1 cellular context compared by ENCODE assay signal in the genomic region with DNA sequence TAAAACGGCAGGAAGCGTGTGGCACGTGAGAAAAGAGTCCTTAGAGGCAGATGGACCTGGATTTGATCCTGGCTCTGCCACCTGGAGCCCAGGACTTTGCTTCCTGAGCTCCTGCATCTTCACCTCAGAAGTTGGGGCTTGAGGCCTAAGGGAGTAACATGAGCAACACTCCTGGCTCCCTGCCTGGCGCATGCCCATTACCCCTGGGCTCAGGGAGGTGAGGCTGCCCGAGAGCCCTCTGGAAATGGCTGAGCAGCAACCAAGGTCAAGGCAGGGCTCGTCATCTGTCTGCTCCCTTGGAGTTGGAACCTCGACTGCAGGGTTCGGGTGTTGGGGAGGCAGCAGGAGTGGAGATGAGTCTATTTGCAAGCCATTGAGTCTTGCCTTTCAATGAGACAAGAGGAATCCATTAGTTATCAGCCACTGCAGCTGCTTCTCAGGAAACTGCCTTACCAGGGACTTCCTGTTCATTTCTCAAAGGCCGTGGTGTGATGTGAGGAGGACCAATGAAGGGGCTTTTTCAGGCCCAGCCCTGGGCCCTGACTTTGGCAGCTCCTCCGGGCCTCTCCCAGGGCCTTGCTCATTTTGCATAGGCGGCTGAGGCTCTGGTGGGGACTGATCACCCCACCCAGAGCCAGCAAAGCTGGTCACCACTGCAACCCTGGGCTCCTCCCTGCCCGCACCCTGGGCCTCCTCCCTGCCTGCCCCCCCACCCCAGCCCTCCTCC.
TF ChIP-seq lines count a peak whose summit lies in the region.

No MANE protein-coding gene starts in this region.

TF ChIP-seq in K562, 482 proteins besides CTCF, POLR2A, EP300 and RAD21 (continued from another document and continues in another):
- TF ChIP-seq, protein P1, sequence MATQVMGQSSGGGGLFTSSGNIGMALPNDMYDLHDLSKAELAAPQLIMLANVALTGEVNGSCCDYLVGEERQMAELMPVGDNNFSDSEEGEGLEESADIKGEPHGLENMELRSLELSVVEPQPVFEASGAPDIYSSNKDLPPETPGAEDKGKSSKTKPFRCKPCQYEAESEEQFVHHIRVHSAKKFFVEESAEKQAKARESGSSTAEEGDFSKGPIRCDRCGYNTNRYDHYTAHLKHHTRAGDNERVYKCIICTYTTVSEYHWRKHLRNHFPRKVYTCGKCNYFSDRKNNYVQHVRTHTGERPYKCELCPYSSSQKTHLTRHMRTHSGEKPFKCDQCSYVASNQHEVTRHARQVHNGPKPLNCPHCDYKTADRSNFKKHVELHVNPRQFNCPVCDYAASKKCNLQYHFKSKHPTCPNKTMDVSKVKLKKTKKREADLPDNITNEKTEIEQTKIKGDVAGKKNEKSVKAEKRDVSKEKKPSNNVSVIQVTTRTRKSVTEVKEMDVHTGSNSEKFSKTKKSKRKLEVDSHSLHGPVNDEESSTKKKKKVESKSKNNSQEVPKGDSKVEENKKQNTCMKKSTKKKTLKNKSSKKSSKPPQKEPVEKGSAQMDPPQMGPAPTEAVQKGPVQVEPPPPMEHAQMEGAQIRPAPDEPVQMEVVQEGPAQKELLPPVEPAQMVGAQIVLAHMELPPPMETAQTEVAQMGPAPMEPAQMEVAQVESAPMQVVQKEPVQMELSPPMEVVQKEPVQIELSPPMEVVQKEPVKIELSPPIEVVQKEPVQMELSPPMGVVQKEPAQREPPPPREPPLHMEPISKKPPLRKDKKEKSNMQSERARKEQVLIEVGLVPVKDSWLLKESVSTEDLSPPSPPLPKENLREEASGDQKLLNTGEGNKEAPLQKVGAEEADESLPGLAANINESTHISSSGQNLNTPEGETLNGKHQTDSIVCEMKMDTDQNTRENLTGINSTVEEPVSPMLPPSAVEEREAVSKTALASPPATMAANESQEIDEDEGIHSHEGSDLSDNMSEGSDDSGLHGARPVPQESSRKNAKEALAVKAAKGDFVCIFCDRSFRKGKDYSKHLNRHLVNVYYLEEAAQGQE (CRISPR knock-in tag; IDR thresholded peaks at IDR 0.05; ENCODE audit: low read depth), result peak; percentile 67; the same call in 1 of the 2 replicates
- TF ChIP-seq, protein P2, sequence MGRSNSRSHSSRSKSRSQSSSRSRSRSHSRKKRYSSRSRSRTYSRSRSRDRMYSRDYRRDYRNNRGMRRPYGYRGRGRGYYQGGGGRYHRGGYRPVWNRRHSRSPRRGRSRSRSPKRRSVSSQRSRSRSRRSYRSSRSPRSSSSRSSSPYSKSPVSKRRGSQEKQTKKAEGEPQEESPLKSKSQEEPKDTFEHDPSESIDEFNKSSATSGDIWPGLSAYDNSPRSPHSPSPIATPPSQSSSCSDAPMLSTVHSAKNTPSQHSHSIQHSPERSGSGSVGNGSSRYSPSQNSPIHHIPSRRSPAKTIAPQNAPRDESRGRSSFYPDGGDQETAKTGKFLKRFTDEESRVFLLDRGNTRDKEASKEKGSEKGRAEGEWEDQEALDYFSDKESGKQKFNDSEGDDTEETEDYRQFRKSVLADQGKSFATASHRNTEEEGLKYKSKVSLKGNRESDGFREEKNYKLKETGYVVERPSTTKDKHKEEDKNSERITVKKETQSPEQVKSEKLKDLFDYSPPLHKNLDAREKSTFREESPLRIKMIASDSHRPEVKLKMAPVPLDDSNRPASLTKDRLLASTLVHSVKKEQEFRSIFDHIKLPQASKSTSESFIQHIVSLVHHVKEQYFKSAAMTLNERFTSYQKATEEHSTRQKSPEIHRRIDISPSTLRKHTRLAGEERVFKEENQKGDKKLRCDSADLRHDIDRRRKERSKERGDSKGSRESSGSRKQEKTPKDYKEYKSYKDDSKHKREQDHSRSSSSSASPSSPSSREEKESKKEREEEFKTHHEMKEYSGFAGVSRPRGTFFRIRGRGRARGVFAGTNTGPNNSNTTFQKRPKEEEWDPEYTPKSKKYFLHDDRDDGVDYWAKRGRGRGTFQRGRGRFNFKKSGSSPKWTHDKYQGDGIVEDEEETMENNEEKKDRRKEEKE (IDR thresholded peaks at IDR 0.05; ENCODE audit: borderline replicate concordance in 1 of 2, control insufficient read depth in 1 of 2, low read depth in 2 of 2, low read length in 1 of 2), result 0 out of 4 replicates have a peak, but pooled peaks of 1 of the 2 experiments have one; percentile 40
- TF ChIP-seq ZNF699 (CRISPR knock-in tag; IDR thresholded peaks at IDR 0.05; ENCODE audit: insufficient replicate concordance) (no peak), NCOA4 (IDR thresholded peaks at IDR 0.05; ENCODE audit: partially characterized antibody) (no peak), KDM5B (IDR thresholded peaks at IDR 0.05; ENCODE audit: insufficient replicate concordance, low read depth, low read length) (peak; percentile 46), JUNB (CRISPR knock-in tag; conservative IDR thresholded peaks at IDR 0.05) (no peak), SETDB1 (IDR thresholded peaks at IDR 0.05; ENCODE audit: low read length) (no peak), NEUROD1 (IDR thresholded peaks at IDR 0.05; ENCODE audit: borderline replicate concordance, low read depth, low read length, partially characterized antibody) (peak; percentile 68), TAF15 (IDR thresholded peaks at IDR 0.05; ENCODE audit: low read depth, low read length) (no peak), ZBTB2 (IDR thresholded peaks at IDR 0.05) (peak; percentile 57; the same call in 1 of the 2 replicates), DNMT1 (IDR thresholded peaks at IDR 0.05) (no peak), E2F6 (IDR thresholded peaks at IDR 0.05; ENCODE audit: borderline replicate concordance in 1 of 2, extremely low read depth in 1 of 2, insufficient read depth in 1 of 2, insufficient read length in 1 of 2, low read depth in 1 of 2, low read length in 1 of 2, poor library complexity in 1 of 2, severe bottlenecking in 1 of 2) (peak; percentile 9 to 29), ZFX (CRISPR knock-in tag; IDR thresholded peaks at IDR 0.05) (peak; percentile 61), HSF4 (CRISPR knock-in tag; IDR thresholded peaks at IDR 0.05; ENCODE audit: borderline replicate concordance) (peak; percentile 9; the same call in 1 of the 2 replicates), RUNX1 (IDR thresholded peaks at IDR 0.05; ENCODE audit: low read depth) (no peak), ZKSCAN8 (CRISPR knock-in tag; IDR thresholded peaks at IDR 0.05) (peak; percentile 88), ZC3H11A (IDR thresholded peaks at IDR 0.05; ENCODE audit: low read depth, low read length) (no peak), MAX (CRISPR knock-in tag; IDR thresholded peaks at IDR 0.05) (peak; percentile 75), RBBP5 (IDR thresholded peaks at IDR 0.05; ENCODE audit: borderline replicate concordance, insufficient read depth, low read length, poor library complexity, severe bottlenecking) (peak; percentile 52), CUX1 (CRISPR knock-in tag; IDR thresholded peaks at IDR 0.05) (peak; percentile 93), SMARCA4 (IDR thresholded peaks at IDR 0.05) (peak; percentile 70), ID3 (CRISPR knock-in tag; IDR thresholded peaks at IDR 0.05) (no peak), ID3 (tag; IDR thresholded peaks at IDR 0.05) (peak; percentile 97), DIDO1 (tag; IDR thresholded peaks at IDR 0.05; ENCODE audit: low read depth) (0 out of 2 replicates have a peak, but pooled peaks have one; percentile 12), DDX20 (tag; IDR thresholded peaks at IDR 0.05; ENCODE audit: low read depth) (0 out of 2 replicates have a peak, but pooled peaks have one; percentile 15), CEBPZ (IDR thresholded peaks at IDR 0.05; ENCODE audit: borderline replicate concordance, low read depth, low read length) (no peak), SLC30A9 (CRISPR knock-in tag; IDR thresholded peaks at IDR 0.05) (no peak)
- TF ChIP-seq, protein P3, sequence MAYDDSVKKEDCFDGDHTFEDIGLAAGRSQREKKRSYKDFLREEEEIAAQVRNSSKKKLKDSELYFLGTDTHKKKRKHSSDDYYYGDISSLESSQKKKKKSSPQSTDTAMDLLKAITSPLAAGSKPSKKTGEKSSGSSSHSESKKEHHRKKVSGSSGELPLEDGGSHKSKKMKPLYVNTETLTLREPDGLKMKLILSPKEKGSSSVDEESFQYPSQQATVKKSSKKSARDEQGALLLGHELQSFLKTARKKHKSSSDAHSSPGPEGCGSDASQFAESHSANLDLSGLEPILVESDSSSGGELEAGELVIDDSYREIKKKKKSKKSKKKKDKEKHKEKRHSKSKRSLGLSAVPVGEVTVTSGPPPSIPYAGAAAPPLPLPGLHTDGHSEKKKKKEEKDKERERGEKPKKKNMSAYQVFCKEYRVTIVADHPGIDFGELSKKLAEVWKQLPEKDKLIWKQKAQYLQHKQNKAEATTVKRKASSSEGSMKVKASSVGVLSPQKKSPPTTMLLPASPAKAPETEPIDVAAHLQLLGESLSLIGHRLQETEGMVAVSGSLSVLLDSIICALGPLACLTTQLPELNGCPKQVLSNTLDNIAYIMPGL (CRISPR knock-in tag; IDR thresholded peaks at IDR 0.05), result no peak
